25 cellular contexts compared by ENCODE assay signal in the genomic region with DNA sequence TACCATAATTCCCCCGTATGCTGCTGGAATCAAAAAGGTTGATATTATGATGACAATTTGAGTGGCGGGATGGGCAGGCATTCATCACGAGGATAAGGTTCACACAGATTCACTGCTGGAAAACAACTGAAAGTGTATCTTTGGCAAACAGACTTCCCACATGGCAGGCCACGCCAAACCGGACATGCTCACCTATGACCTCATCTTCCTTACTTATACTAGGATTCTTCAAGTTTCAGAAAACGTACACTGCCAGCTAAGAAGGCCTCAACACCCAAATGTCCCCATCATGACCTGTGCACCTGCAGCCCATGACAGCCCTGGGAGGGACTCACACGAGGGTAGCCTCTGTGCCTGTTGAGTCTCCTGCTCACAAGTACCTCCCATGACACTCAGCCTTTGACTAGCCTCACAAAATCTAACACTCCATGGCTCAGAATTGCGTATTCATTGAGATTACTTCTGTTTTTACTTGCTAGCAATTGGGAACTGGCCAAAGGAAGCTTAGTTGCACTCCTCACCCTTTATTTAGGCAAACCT.
"Had no signal": no experiment of that assay in that cellular context is flagged by ENCODE, and none has a peak within 500 bp of the region (broad histone marks: within the 10 kb centered on the region; RNA-seq: fewer than 3 reads in every experiment).

No MANE protein-coding gene starts in this region.

- H3K27me3 ChIP-seq: breast epithelium, MG63, SJCRH30 had no signal

- H3K4me1 ChIP-seq: SJCRH30 had no signal

- H3K4me3 ChIP-seq: breast epithelium, MG63, PC-9, SJCRH30 had no signal

- H3K9me3 ChIP-seq: breast epithelium, MG63, SJCRH30, SK-N-SH had no signal

- ATAC-seq: activated CD8-positive, alpha-beta T cell treated with anti-CD3 and anti-CD28 coated beads for 36 hours; activated T-cell treated with anti-CD3 and anti-CD28 coated beads, Interleukin-2, amount 50 U/mL, for 72 hours had no signal

- H3K27ac ChIP-seq: breast epithelium, PC-9, SJCRH30, VCaP had no signal

- DNase-seq: activated CD4-positive, alpha-beta T cell treated with anti-CD3 and anti-CD28 coated beads, Interleukin-2, amount 50 U/mL, for 1 hour; activated CD4-positive, CD25-positive, alpha-beta regulatory T cell; activated CD8-positive, alpha-beta memory T cell treated with anti-CD3 and anti-CD28 coated beads, Interleukin-2, amount 50 U/mL, for 4 hours; activated CD8-positive, alpha-beta T cell treated with anti-CD3 and anti-CD28 coated beads for 36 hours; activated gamma-delta T cell treated with Interleukin-2 at 50 U/mL for 16 hours; activated naive CD4-positive, alpha-beta T cell treated with anti-CD3 and anti-CD28 coated beads, Interleukin-2, amount 10 ng/mL, durations not matched to agents 7 days and 5 days; activated naive CD8-positive, alpha-beta T cell treated with anti-CD3 and anti-CD28 coated beads for 36 hours; activated T-cell treated with anti-CD3 and anti-CD28 coated beads, Interleukin-2, amount 50 U/mL, for 72 hours; MG63; MV-4-11; NCI-H1105; NCI-H1436 treated with DMSO at 0.1 percent for 48 hours; NCI-H187 treated with DMSO at 0.1 percent for 48 hours; NCI-H2171; NCI-H2227 treated with DMSO at 0.1 percent for 48 hours; NCI-H446 treated with DMSO at 0.1 percent for 48 hours; NCI-H526; NCI-H82; NK-92 treated with Interleukin-12 subunit alpha and Interleukin-12 subunit beta, amount 100 ng/mL, for 24 hours; PC-9; SJCRH30; SK-N-SH; T-helper 1 cell had no signal

- H3K36me3 ChIP-seq: breast epithelium, MG63, SJCRH30 had no signal
